ENCODE assay signal across 19 cellular contexts in the genomic region with DNA sequence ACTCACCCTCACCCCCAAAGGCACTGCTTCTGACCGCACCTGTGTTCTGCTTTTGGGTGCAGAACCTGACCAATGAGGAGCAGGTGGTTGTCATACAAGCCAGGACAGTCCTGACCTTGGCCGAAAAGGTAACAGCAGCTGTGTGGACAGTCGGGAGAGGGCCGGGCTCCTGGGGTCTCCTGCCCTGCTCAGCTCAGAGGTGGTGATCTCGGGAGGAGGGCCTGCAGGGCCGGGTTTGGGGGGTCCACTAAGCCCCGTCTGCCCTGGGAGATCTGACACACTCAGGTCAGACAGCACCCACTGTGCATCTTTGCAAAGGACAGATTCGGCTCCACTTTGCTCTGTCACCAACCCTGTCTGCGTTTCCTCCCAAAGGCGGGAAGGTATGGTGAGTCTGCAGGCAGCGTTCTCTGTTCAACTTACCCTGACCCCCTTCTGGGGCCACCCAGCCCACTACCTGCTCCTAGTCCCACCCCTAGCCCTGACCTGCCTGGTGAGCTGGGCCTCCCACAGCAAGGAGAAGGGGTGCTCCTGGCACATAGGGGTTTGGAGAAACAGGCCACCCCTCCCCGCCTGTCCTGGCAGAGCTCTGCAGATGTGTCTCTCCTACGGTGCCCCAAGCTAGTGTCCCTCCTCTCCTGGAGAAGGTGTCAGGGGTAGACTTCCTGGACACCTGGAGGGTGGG. TPM values are rescaled to one million over a fixed set of nuclear protein-coding genes. Genes with fewer than 3 reads are reported as not detected.
"Had no signal": no experiment of that assay in that cellular context is flagged by ENCODE, and none has a peak within 500 bp of the region (broad histone marks: within the 10 kb centered on the region; RNA-seq: fewer than 3 reads in every experiment).

No MANE protein-coding gene starts in this region.

- H3K27ac ChIP-seq: adrenal gland, ascending aorta, cardiac muscle cell, gastroesophageal sphincter, ovary, prostate gland, SK-N-MC, testis, transverse colon had no signal

- DNase-seq: activated CD4-positive, alpha-beta T cell treated with anti-CD3 and anti-CD28 coated beads for 36 hours; activated CD4-positive, alpha-beta T cell treated with anti-CD3 and anti-CD28 coated beads, Interleukin-2, amount 50 U/mL, for 48 hours; activated CD4-positive, CD25-positive, alpha-beta regulatory T cell; activated CD8-positive, alpha-beta memory T cell treated with anti-CD3 and anti-CD28 coated beads for 24 hours; activated effector memory CD4-positive, alpha-beta T cell treated with Interleukin-2 at 50 U/mL for 16 hours; activated naive CD4-positive, alpha-beta T cell treated with anti-CD3 and anti-CD28 coated beads for 36 hours; activated naive CD8-positive, alpha-beta T cell treated with anti-CD3 and anti-CD28 coated beads for 36 hours; adrenal gland; stimulated activated naive CD4-positive, alpha-beta T cell; testis; transverse colon had no signal

- H3K9me3 ChIP-seq: adrenal gland, ascending aorta, gastroesophageal sphincter, ovary, prostate gland, testis, transverse colon had no signal

- H3K36me3 ChIP-seq: adrenal gland, ascending aorta, cardiac muscle cell, ovary, prostate gland, transverse colon had no signal

- FAIRE-seq: endothelial cell of umbilical vein, urothelium cell line had no signal

- H3K4me1 ChIP-seq: adrenal gland, ascending aorta, gastroesophageal sphincter, prostate gland, testis, transverse colon had no signal

- H3K27me3 ChIP-seq: adrenal gland, ascending aorta, cardiac muscle cell, gastroesophageal sphincter, ovary, testis, transverse colon had no signal

- ATAC-seq: activated CD4-positive, alpha-beta T cell treated with anti-CD3 and anti-CD28 coated beads for 36 hours; gastroesophageal sphincter had no signal

- H3K4me3 ChIP-seq: adrenal gland, ascending aorta, cardiac muscle cell, gastroesophageal sphincter, ovary, prostate gland, SK-N-MC, testis, transverse colon had no signal

RNA-seq across cellular contexts. Expression of a gene that starts 33.7 kb away (rescaled TPM):
- total RNA-seq: ascending aorta had no signal
